1 cellular context compared by ENCODE assay signal in genomic region chr12:65895031-65895430, GRCh38.
TF ChIP-seq lines count a peak whose summit lies in the region.

No MANE protein-coding gene starts in this region.

TF ChIP-seq in IMR-90, 13 proteins besides CTCF, POLR2A, EP300 and RAD21:
- no peak for TF ChIP-seq USF2 (IDR thresholded peaks at IDR 0.05; ENCODE audit: low read depth, low read length)
- TF ChIP-seq SMC3 (IDR thresholded peaks at IDR 0.05; ENCODE audit: low read depth, low read length): no peak
- no peak for TF ChIP-seq CEBPB (IDR thresholded peaks at IDR 0.05; ENCODE audit: low read depth, low read length)
- TF ChIP-seq NFE2L2 (IDR thresholded peaks at IDR 0.05; ENCODE audit: low read depth, low read length): no peak
- no peak for TF ChIP-seq RCOR1 (IDR thresholded peaks at IDR 0.05; ENCODE audit: insufficient replicate concordance, low read length)
- TF ChIP-seq FOS (IDR thresholded peaks at IDR 0.05; ENCODE audit: low read depth, low read length): no peak
- TF ChIP-seq ELK1 (IDR thresholded peaks at IDR 0.05; ENCODE audit: borderline replicate concordance, low read depth, low read length): no peak
- TF ChIP-seq CHD1 (IDR thresholded peaks at IDR 0.05; ENCODE audit: low read depth, low read length): no peak
- no peak for TF ChIP-seq BHLHE40 (IDR thresholded peaks at IDR 0.05; ENCODE audit: low read depth, low read length)
- TF ChIP-seq RFX5 (IDR thresholded peaks at IDR 0.05; ENCODE audit: low read depth, low read length): no peak
- TF ChIP-seq MAZ (IDR thresholded peaks at IDR 0.05; ENCODE audit: borderline replicate concordance, low read depth, low read length): no peak
- no peak for TF ChIP-seq MAFK (IDR thresholded peaks at IDR 0.05; ENCODE audit: low read depth, low read length)
- TF ChIP-seq MXI1 (IDR thresholded peaks at IDR 0.05; ENCODE audit: borderline replicate concordance, low read depth, low read length): no peak
TF ChIP-seq in IMR-90: peak in this region for 0.
